Comparison of ENCODE assay signal across 9 cellular contexts in the genomic region with DNA sequence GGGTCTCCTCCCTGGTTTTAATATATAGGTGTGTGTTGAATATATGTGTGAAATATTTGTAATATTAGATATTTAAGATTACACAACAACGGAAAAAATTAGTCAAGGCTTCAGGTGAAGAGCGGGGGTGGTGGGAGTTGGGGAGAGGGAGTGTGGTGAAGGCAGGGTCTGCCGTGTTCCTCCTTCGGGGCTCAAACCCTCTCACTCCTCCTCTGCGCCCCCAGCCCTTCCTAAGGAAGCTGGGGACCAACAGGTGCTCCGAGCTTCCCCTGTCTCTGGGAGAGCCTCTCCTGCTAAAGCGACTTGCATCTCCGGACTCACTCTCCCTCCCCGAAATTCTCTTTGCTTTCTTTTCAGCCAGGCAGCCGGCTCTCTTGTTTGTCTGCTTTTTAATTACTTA. TPM values are rescaled to one million over a fixed set of nuclear protein-coding genes. Genes with fewer than 3 reads are reported as not detected.
DNase-seq lines count a peak whose midpoint lies in the region; ATAC-seq and TF ChIP-seq lines count a peak whose summit lies in the region.
"Had no signal": no experiment of that assay in that cellular context is flagged by ENCODE, and none has a peak within 500 bp of the region (broad histone marks: within the 10 kb centered on the region; RNA-seq: fewer than 3 reads in every experiment).

No MANE protein-coding gene starts in this region.

- peak overlapping the region; percentile 54 for H3K4me3 ChIP-seq in A673 (ENCODE audit: low read depth, low read length, poor library complexity, severe bottlenecking)
- peak overlapping the region; percentile 53 for H3K4me3 ChIP-seq in HFF-Myc (replicated peaks; ENCODE audit: low read depth, low read length)
- H3K4me3 ChIP-seq in muscle layer of colon (ENCODE audit: low read depth in 1 of 2, low read length in 2 of 2): peak overlapping the region in 1 of 2 donors; percentile 81

- POLR2A ChIA-PET in A673 (lab: Charles Lee; ENCODE audit: low non-redundant PET): no interaction called here

- DNase-seq in A673 (ENCODE audit: low spot score) (no peak), HFF-Myc (ENCODE audit: extremely low read depth, low read depth) (no peak), cerebellum (ENCODE audit: low spot score) (peak; percentile 58), NCI-H524 (lab: John Stamatoyannopoulos, UW) (no peak), occipital lobe (lab: John Stamatoyannopoulos, UW) (no peak)

- H3K36me3 ChIP-seq in A673 (ENCODE audit: insufficient read depth, low read length, poor library complexity, severe bottlenecking) (no peaks in the 10 kb centered on the region), muscle layer of colon (ENCODE audit: insufficient read depth, low read length) (no peaks in the 10 kb centered on the region)

- no peak overlapping the region for H3K9ac ChIP-seq in muscle layer of colon (ENCODE audit: low read length)

- TF ChIP-seq CTCF in A673 (conservative IDR thresholded peaks at IDR 0.05; ENCODE audit: low read depth, low read length): no peak
- no peak for TF ChIP-seq CTCF in HFF-Myc (IDR thresholded peaks at IDR 0.05; ENCODE audit: low read depth, low read length, missing control alignments)

- CTCF ChIA-PET in A673 (lab: Charles Lee): no interaction called here

- intact Hi-C loops in A673 (cut with micrococcal nuclease; ENCODE audit: unreplicated experiment): no loop called here

- peaks cover 18% of the 10 kb centered on the region for H3K4me1 ChIP-seq in A673 (ENCODE audit: insufficient read depth, low read length, poor library complexity, severe bottlenecking)
- peaks cover 9% of the 10 kb centered on the region for H3K4me1 ChIP-seq in muscle layer of colon (ENCODE audit: insufficient read depth, low read length)

- H3K9me3 ChIP-seq in A673 (ENCODE audit: low read depth, low read length, poor library complexity, severe bottlenecking) (no peaks in the 10 kb centered on the region), muscle layer of colon (ENCODE audit: low read length) (no peaks in the 10 kb centered on the region)

- peaks cover 66% of the 10 kb centered on the region for H3K27me3 ChIP-seq in A673 (replicated peaks; ENCODE audit: insufficient read depth, low read depth, low read length, poor library complexity)
- peaks cover 0 to 22% of the 10 kb centered on the region in 2 donors for H3K27me3 ChIP-seq in muscle layer of colon (ENCODE audit: control insufficient read depth in 1 of 2, insufficient read depth in 2 of 2, low read length in 2 of 2)

- no TSS peak for BruUV-seq in A673 (replicated peaks; lab: Mats Ljungman, UMichigan)

- H3K27ac ChIP-seq in A673 (ENCODE audit: low read depth, low read length, poor library complexity, severe bottlenecking) (no peak overlapping the region), muscle layer of colon (ENCODE audit: low read depth, low read length) (peak overlapping the region; percentile 84)
- H3K27ac ChIP-seq: HL-60 had no signal

- ATAC-seq in HG03460 (IDR thresholded peaks at IDR 0.05; ENCODE audit: unreplicated experiment) (no peak), HG03520 (IDR thresholded peaks at IDR 0.05; ENCODE audit: unreplicated experiment) (no peak)

RNA-seq across cellular contexts. Expression of a gene that starts 0.9 kb away (rescaled TPM):
- total RNA-seq in A673 (2021) (10.4 and 12.9 TPM in 2 replicates), cerebellum (147 TPM), occipital lobe (248 TPM)

Comparison
In these comparisons a context has a peak if more than half of its experiments do, and no peak if none do; other contexts are left out.
1. RNA of a gene that starts 0.9 kb away (total RNA-seq): 248 TPM in occipital lobe (single experiment) and 147 TPM in cerebellum (single experiment); 10.4 to 12.9 TPM in A673; every median in the first group is over 10 times any median in the second.